2 cellular contexts compared by ENCODE assay signal in the genomic region with DNA sequence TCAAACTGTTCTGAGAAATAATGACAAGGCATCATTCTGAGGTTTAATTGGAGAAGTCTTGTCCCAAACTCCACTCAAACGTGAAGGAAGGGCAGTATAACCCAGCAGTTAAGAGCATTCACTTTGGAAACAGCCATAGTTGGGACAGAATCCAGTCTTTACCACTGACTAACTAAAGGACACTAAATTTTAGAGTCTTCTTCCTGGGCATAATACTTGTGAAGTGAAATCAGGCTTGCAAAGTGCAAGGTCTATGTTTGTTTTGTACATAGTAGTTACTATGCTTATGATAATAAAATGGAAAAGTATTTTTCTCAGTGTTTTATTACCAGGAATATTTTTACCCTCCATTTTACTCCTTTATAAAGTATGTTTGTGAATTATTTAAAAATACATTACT.
TF ChIP-seq lines count a peak whose summit lies in the region.

No MANE protein-coding gene starts in this region.

TF ChIP-seq in GM23338, 12 proteins besides CTCF, POLR2A, EP300 and RAD21 (continues in another document):
- TF ChIP-seq POLR2AphosphoS5 (IDR thresholded peaks at IDR 0.05; ENCODE audit: low read depth) (no peak), STAT1 (IDR thresholded peaks at IDR 0.05; ENCODE audit: unreplicated experiment) (no peak), EZH2 (IDR thresholded peaks at IDR 0.05; ENCODE audit: low read depth, unreplicated experiment) (no peak), NANOG (IDR thresholded peaks at IDR 0.05; ENCODE audit: borderline replicate concordance) (no peak), EZH2phosphoT487 (IDR thresholded peaks at IDR 0.05; ENCODE audit: unreplicated experiment) (no peak), ZNF331 (CRISPR knock-in tag; IDR thresholded peaks at IDR 0.05; ENCODE audit: low read depth) (no peak), CREB1 (CRISPR knock-in tag; IDR thresholded peaks at IDR 0.05; ENCODE audit: low read depth) (no peak), JUNB (IDR thresholded peaks at IDR 0.05; ENCODE audit: unreplicated experiment) (no peak), ZNF114 (CRISPR knock-in tag; IDR thresholded peaks at IDR 0.05) (no peak)
- TF ChIP-seq, protein P1, sequence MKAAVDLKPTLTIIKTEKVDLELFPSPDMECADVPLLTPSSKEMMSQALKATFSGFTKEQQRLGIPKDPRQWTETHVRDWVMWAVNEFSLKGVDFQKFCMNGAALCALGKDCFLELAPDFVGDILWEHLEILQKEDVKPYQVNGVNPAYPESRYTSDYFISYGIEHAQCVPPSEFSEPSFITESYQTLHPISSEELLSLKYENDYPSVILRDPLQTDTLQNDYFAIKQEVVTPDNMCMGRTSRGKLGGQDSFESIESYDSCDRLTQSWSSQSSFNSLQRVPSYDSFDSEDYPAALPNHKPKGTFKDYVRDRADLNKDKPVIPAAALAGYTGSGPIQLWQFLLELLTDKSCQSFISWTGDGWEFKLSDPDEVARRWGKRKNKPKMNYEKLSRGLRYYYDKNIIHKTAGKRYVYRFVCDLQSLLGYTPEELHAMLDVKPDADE (IDR thresholded peaks at IDR 0.05), result no peak
- TF ChIP-seq, protein P2, sequence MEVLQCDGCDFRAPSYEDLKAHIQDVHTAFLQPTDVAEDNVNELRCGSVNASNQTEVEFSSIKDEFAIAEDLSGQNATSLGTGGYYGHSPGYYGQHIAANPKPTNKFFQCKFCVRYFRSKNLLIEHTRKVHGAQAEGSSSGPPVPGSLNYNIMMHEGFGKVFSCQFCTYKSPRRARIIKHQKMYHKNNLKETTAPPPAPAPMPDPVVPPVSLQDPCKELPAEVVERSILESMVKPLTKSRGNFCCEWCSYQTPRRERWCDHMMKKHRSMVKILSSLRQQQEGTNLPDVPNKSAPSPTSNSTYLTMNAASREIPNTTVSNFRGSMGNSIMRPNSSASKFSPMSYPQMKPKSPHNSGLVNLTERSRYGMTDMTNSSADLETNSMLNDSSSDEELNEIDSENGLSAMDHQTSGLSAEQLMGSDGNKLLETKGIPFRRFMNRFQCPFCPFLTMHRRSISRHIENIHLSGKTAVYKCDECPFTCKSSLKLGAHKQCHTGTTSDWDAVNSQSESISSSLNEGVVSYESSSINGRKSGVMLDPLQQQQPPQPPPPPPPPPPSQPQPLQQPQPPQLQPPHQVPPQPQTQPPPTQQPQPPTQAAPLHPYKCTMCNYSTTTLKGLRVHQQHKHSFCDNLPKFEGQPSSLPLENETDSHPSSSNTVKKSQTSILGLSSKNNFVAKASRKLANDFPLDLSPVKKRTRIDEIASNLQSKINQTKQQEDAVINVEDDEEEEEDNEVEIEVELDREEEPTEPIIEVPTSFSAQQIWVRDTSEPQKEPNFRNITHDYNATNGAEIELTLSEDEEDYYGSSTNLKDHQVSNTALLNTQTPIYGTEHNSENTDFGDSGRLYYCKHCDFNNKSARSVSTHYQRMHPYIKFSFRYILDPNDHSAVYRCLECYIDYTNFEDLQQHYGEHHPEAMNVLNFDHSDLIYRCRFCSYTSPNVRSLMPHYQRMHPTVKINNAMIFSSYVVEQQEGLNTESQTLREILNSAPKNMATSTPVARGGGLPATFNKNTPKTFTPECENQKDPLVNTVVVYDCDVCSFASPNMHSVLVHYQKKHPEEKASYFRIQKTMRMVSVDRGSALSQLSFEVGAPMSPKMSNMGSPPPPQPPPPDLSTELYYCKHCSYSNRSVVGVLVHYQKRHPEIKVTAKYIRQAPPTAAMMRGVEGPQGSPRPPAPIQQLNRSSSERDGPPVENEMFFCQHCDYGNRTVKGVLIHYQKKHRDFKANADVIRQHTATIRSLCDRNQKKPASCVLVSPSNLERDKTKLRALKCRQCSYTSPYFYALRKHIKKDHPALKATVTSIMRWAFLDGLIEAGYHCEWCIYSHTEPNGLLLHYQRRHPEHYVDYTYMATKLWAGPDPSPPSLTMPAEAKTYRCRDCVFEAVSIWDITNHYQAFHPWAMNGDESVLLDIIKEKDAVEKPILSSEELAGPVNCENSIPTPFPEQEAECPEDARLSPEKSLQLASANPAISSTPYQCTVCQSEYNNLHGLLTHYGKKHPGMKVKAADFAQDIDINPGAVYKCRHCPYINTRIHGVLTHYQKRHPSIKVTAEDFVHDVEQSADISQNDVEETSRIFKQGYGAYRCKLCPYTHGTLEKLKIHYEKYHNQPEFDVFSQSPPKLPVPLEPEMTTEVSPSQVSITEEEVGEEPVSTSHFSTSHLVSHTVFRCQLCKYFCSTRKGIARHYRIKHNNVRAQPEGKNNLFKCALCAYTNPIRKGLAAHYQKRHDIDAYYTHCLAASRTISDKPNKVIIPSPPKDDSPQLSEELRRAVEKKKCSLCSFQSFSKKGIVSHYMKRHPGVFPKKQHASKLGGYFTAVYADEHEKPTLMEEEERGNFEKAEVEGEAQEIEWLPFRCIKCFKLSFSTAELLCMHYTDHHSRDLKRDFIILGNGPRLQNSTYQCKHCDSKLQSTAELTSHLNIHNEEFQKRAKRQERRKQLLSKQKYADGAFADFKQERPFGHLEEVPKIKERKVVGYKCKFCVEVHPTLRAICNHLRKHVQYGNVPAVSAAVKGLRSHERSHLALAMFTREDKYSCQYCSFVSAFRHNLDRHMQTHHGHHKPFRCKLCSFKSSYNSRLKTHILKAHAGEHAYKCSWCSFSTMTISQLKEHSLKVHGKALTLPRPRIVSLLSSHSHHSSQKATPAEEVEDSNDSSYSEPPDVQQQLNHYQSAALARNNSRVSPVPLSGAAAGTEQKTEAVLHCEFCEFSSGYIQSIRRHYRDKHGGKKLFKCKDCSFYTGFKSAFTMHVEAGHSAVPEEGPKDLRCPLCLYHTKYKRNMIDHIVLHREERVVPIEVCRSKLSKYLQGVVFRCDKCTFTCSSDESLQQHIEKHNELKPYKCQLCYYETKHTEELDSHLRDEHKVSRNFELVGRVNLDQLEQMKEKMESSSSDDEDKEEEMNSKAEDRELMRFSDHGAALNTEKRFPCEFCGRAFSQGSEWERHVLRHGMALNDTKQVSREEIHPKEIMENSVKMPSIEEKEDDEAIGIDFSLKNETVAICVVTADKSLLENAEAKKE (CRISPR knock-in tag; IDR thresholded peaks at IDR 0.05), result no peak

TF ChIP-seq in H1, 55 proteins besides CTCF, POLR2A, EP300 and RAD21:
- TF ChIP-seq, protein P3, sequence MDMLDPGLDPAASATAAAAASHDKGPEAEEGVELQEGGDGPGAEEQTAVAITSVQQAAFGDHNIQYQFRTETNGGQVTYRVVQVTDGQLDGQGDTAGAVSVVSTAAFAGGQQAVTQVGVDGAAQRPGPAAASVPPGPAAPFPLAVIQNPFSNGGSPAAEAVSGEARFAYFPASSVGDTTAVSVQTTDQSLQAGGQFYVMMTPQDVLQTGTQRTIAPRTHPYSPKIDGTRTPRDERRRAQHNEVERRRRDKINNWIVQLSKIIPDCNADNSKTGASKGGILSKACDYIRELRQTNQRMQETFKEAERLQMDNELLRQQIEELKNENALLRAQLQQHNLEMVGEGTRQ (IDR thresholded peaks at IDR 0.05; ENCODE audit: low read length), result no peak
- TF ChIP-seq CHD1 (IDR thresholded peaks at IDR 0.05; ENCODE audit: low read depth, low read length), result no peak
- TF ChIP-seq RFX5 (IDR thresholded peaks at IDR 0.05; ENCODE audit: borderline replicate concordance, low read depth, low read length), result no peak
- TF ChIP-seq POU5F1 (IDR thresholded peaks at IDR 0.05; ENCODE audit: low read depth, low read length), result no peak
- TF ChIP-seq RNF2 (IDR thresholded peaks at IDR 0.05; ENCODE audit: borderline replicate concordance, low read depth, low read length, missing control alignments, poor library complexity, severe bottlenecking), result no peak
- no peak for TF ChIP-seq SRF (IDR thresholded peaks at IDR 0.05; ENCODE audit: low read depth, low read length)
TF ChIP-seq in H1: peak in this region for 0.
